In the genomic region with DNA sequence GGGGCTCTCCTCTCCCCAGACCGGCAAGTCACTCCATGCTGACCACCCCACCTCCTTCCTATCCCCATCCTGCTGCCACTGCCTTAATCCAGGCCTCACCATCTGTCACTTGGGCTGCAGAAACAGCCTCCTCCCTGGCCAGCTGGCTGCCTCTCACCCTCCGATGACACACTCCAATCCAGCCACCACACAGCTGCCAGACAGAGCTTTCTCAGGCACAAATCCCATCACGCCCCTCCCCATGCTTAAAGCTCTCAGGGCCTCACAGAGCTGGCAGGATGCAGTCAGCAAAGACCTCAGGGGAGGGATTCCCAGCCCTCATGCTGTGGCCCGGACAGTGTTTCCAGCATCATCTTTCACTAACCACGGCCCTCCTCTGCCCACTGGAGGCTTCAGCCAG, we compare ENCODE assay signal across 14 cellular contexts. TPM values are rescaled to one million over a fixed set of nuclear protein-coding genes. Genes with fewer than 3 reads are reported as not detected.
DNase-seq lines count a peak whose midpoint lies in the region; ATAC-seq and TF ChIP-seq lines count a peak whose summit lies in the region.
"Had no signal": no experiment of that assay in that cellular context is flagged by ENCODE, and none has a peak within 500 bp of the region (broad histone marks: within the 10 kb centered on the region; RNA-seq: fewer than 3 reads in every experiment).

No MANE protein-coding gene starts in this region.

- H3K4me3 ChIP-seq in adipocyte (ENCODE audit: low read length): no peak overlapping the region
- H3K4me3 ChIP-seq in cardiac muscle cell: no peak overlapping the region
- no peak overlapping the region for H3K4me3 ChIP-seq in smooth muscle cell
- H3K4me3 ChIP-seq: prostate gland, SK-N-MC had no signal

- TF ChIP-seq CTCF in cardiac muscle cell (IDR thresholded peaks at IDR 0.05; ENCODE audit: low read depth, low read length): no peak
- TF ChIP-seq CTCF in smooth muscle cell (IDR thresholded peaks at IDR 0.05; ENCODE audit: borderline replicate concordance, insufficient read depth, poor library complexity, severe bottlenecking): no peak

- H3K36me3 ChIP-seq in adipocyte (ENCODE audit: control insufficient read depth, insufficient read depth, low read length, severe bottlenecking) (peaks cover 21% of the 10 kb centered on the region), cardiac muscle cell (no peaks in the 10 kb centered on the region), smooth muscle cell (ENCODE audit: low read depth) (no peaks in the 10 kb centered on the region)
- H3K36me3 ChIP-seq: prostate gland had no signal

- H2AFZ ChIP-seq in smooth muscle cell (ENCODE audit: low read depth): no peak overlapping the region

- peak overlapping the region; percentile 67 for H3K4me2 ChIP-seq in smooth muscle cell

- H3K9ac ChIP-seq in adipocyte (ENCODE audit: low read length) (no peak overlapping the region), smooth muscle cell (ENCODE audit: low read depth) (peak overlapping the region; percentile 78)

- peaks cover 22% of the 10 kb centered on the region for H4K20me1 ChIP-seq in smooth muscle cell (ENCODE audit: low read depth)

- H3K4me1 ChIP-seq in adipocyte (ENCODE audit: control insufficient read depth, insufficient read depth, low read length) (peaks cover 9% of the 10 kb centered on the region), cardiac muscle cell (ENCODE audit: low read depth) (no peaks in the 10 kb centered on the region), smooth muscle cell (ENCODE audit: low read depth) (peaks cover 14% of the 10 kb centered on the region)
- H3K4me1 ChIP-seq: prostate gland had no signal

- no peaks in the 10 kb centered on the region for H3K9me3 ChIP-seq in adipocyte (ENCODE audit: control insufficient read depth, low read length)
- no peaks in the 10 kb centered on the region for H3K9me3 ChIP-seq in cardiac muscle cell (ENCODE audit: low read depth)
- H3K9me3 ChIP-seq in smooth muscle cell (replicated peaks; ENCODE audit: low read depth): no peaks in the 10 kb centered on the region
- H3K9me3 ChIP-seq: prostate gland had no signal

- H3F3A ChIP-seq in smooth muscle cell (ENCODE audit: low read depth): peaks cover 18% of the 10 kb centered on the region

- DNase-seq in NCI-H1417 (lab: John Stamatoyannopoulos, UW): peak in 2 of 3 experiments; percentile 47 to 59
- no peak for DNase-seq in NCI-H1417 treated with DMSO at 0.1 percent for 48 hours (lab: John Stamatoyannopoulos, UW)
- DNase-seq in adipocyte (ENCODE audit: low read depth): peak; percentile 68
- peak; percentile 52 to 53 for DNase-seq in cardiac muscle cell (ENCODE audit: low read depth in 1 of 2, low spot score in 1 of 2)
- DNase-seq in smooth muscle cell (lab: John Stamatoyannopoulos, UW; ENCODE audit: unreplicated experiment): peak; percentile 60
- no peak for DNase-seq in NCI-H774 (lab: John Stamatoyannopoulos, UW)
- DNase-seq in cerebellum (ENCODE audit: low spot score): no peak
- DNase-seq: HCEC 1CT; stimulated activated naive B cell treated with anti-CD40 and anti-IgM and Interleukin-4, amounts not matched to agents 10 μg/mL and 1 μg/mL and 100 μg/mL, for 72 hours had no signal

- WGBS in smooth muscle cell (ENCODE audit: low lambda C conversion rate): 27% methylated on average over 5 of the region's 5 CpGs

- no peaks in the 10 kb centered on the region for H3K79me2 ChIP-seq in smooth muscle cell (ENCODE audit: low read depth)

- H3K27me3 ChIP-seq in adipocyte (replicated peaks; ENCODE audit: control insufficient read depth, insufficient read depth, low read length): no peaks in the 10 kb centered on the region
- no peaks in the 10 kb centered on the region for H3K27me3 ChIP-seq in cardiac muscle cell
- H3K27me3 ChIP-seq in smooth muscle cell (ENCODE audit: low read depth): no peaks in the 10 kb centered on the region

- H3K27ac ChIP-seq in cardiac muscle cell (no peak overlapping the region), smooth muscle cell (ENCODE audit: low read depth) (peak overlapping the region; percentile 91)
- H3K27ac ChIP-seq: 22Rv1, prostate gland, SK-N-MC had no signal

- no peak for ATAC-seq in HG03025 (IDR thresholded peaks at IDR 0.05; ENCODE audit: low FRiP score, unreplicated experiment)
- ATAC-seq: stimulated activated naive B cell treated with anti-CD40 and anti-IgM and Interleukin-4, amounts not matched to agents 10 μg/mL and 1 μg/mL and 100 μg/mL, for 72 hours had no signal

RNA-seq across cellular contexts. Expression of a gene that starts 13.7 kb away (rescaled TPM):
- total RNA-seq in cardiac muscle cell (9.9 and 12.4 TPM in 2 replicates), smooth muscle cell (6.3 and 8.8 TPM in 2 replicates), cerebellum (11.8 TPM)
- polyA plus RNA-seq in cardiac muscle cell (6.5 and 7.7 TPM in 2 replicates), smooth muscle cell (7.7 and 8.1 TPM in 2 replicates)

RNA-seq across cellular contexts. Expression of a gene that starts 33.1 kb away (rescaled TPM):
- 16.8 and 32.2 TPM in 2 replicates for total RNA-seq in cardiac muscle cell
- 27.0 and 59.0 TPM in 2 replicates for polyA plus RNA-seq in cardiac muscle cell
- 28.3 and 30.0 TPM in 2 replicates for total RNA-seq in smooth muscle cell
- polyA plus RNA-seq in smooth muscle cell: 30.7 and 32.4 TPM in 2 replicates
- 49.2 TPM for total RNA-seq in cerebellum

RNA-seq across cellular contexts. Expression of a gene that starts 37.1 kb away (rescaled TPM):
- total RNA-seq in cardiac muscle cell (1.9 and 3.2 TPM in 2 replicates), smooth muscle cell (1.3 and 2.4 TPM in 2 replicates), cerebellum (0.27 TPM)
- polyA plus RNA-seq in cardiac muscle cell (1.8 and 3.6 TPM in 2 replicates), smooth muscle cell (0.47 and 3.2 TPM in 2 replicates)
- total RNA-seq: glomerular endothelial cell had no signal

Comparison
In these comparisons a context has a peak if more than half of its experiments do, and no peak if none do; other contexts are left out.
1. DNase-seq: peak in NCI-H1417 (2 of 3), adipocyte (single experiment), cardiac muscle cell (2 of 2) and smooth muscle cell (single experiment); none in NCI-H1417 treated with DMSO at 0.1 percent for 48 hours (single experiment), NCI-H774 (single experiment) and cerebellum (single experiment).